Comparison of ENCODE assay signal across 9 cellular contexts in genomic region chr13:40629678-40630384, GRCh38. TPM values are rescaled to one million over a fixed set of nuclear protein-coding genes. Genes with fewer than 3 reads are reported as not detected.
A peak's percentile ranks its signal among the peaks of the same experiment; 100 is the strongest.
DNase-seq lines count a peak whose midpoint lies in the region; ATAC-seq and TF ChIP-seq lines count a peak whose summit lies in the region.
"Had no signal": no experiment of that assay in that cellular context is flagged by ENCODE, and none has a peak within 500 bp of the region (broad histone marks: within the 10 kb centered on the region; RNA-seq: fewer than 3 reads in every experiment).

No MANE protein-coding gene starts in this region.

- no peaks in the 10 kb centered on the region for H3K27me3 ChIP-seq in iPS-15b (ENCODE audit: control insufficient read depth, insufficient read depth, low read length)
- H3K27me3 ChIP-seq: SJSA1 had no signal

- peaks cover 5% of the 10 kb centered on the region for H3K36me3 ChIP-seq in iPS-15b (ENCODE audit: control insufficient read depth, insufficient read depth, low read length)
- H3K36me3 ChIP-seq: SJSA1 had no signal

- peaks cover 18% of the 10 kb centered on the region for H3K4me1 ChIP-seq in iPS-15b (ENCODE audit: control insufficient read depth, insufficient read depth, low read length)
- H3K4me1 ChIP-seq: SJSA1 had no signal

- ATAC-seq in GM21390 (IDR thresholded peaks at IDR 0.05; ENCODE audit: unreplicated experiment) (peak; percentile 85), HG03439 (IDR thresholded peaks at IDR 0.05; ENCODE audit: unreplicated experiment) (peak; percentile 79), Right ventricle myocardium inferior (no peak)

- H3K9ac ChIP-seq in iPS-15b (ENCODE audit: low read depth, low read length): peak overlapping the region; percentile 12

- no peaks in the 10 kb centered on the region for H3K9me3 ChIP-seq in iPS-15b (ENCODE audit: control insufficient read depth, insufficient read depth, low read length)
- H3K9me3 ChIP-seq: SJSA1 had no signal

- peak overlapping the region; percentile 48 for H3K4me3 ChIP-seq in GM12865 (ENCODE audit: low read depth, low read length)
- H3K4me3 ChIP-seq in iPS-15b (ENCODE audit: low read depth, low read length): no peak overlapping the region
- H3K4me3 ChIP-seq: SJSA1 had no signal

- intact Hi-C loops in Right ventricle myocardium inferior (cut with DNase I): no loop called here

- peak; percentile 81 for DNase-seq in GM12865 (ENCODE audit: low read depth)
- no peak for DNase-seq in hippocampal formation (lab: John Stamatoyannopoulos, UW)
- no peak for DNase-seq in Right ventricle myocardium inferior (ENCODE audit: missing footprints)
- DNase-seq in NCI-H446 treated with DMSO at 0.1 percent for 48 hours (lab: John Stamatoyannopoulos, UW): no peak
- no peak for DNase-seq in NCI-H345 treated with DMSO at 0.1 percent for 48 hours (lab: John Stamatoyannopoulos, UW; ENCODE audit: unreplicated experiment)

- no peak for TF ChIP-seq CTCF in GM12865 (IDR thresholded peaks at IDR 0.05; ENCODE audit: insufficient read depth, low read depth, low read length, missing control alignments)

RNA-seq across cellular contexts. Expression of gene FOXO1, which starts 36.6 kb away (rescaled TPM):
- 14.5 TPM for total RNA-seq in Right ventricle myocardium inferior
